ENCODE assay signal across 20 cellular contexts in genomic region chr15:55518009-55518408, GRCh38. TPM values are rescaled to one million over a fixed set of nuclear protein-coding genes. Genes with fewer than 3 reads are reported as not detected.
DNase-seq lines count a peak whose midpoint lies in the region; ATAC-seq, FAIRE-seq and TF ChIP-seq lines count a peak whose summit lies in the region.
"Had no signal": no experiment of that assay in that cellular context is flagged by ENCODE, and none has a peak within 500 bp of the region (broad histone marks: within the 10 kb centered on the region; RNA-seq: fewer than 3 reads in every experiment).

No MANE protein-coding gene starts in this region.

- no peaks in the 10 kb centered on the region for H3K79me2 ChIP-seq in K562 (ENCODE audit: control insufficient read depth, insufficient read depth, low read length)

- no peak overlapping the region for H3K4me3 ChIP-seq in K562
- H3K4me3 ChIP-seq: A549; BLaER1 treated with 17β-estradiol and CSF1 and Interleukin-3, amounts not matched to agents 10 nM and 100 nM had no signal

- no peak overlapping the region for H3K4me2 ChIP-seq in K562 (ENCODE audit: insufficient read depth, low read length)
- H3K4me2 ChIP-seq: A549; BLaER1 treated with 17β-estradiol and CSF1 and Interleukin-3, amounts not matched to agents 10 nM and 100 nM had no signal

- no peaks in the 10 kb centered on the region for H3K9me1 ChIP-seq in K562 (ENCODE audit: control insufficient read depth, insufficient read depth, low read length)

- 20% methylated on average over 3 of the region's 3 CpGs for WGBS in K562 (ENCODE audit: insufficient coverage, low coverage, missing lambda C conversion rate)

- 0 out of 2 replicates have a peak, but pooled peaks cover 2% of the 10 kb centered on the region for H3K9me3 ChIP-seq in K562 (replicated peaks; ENCODE audit: control insufficient read depth, insufficient read depth, low read depth, low read length)
- H3K9me3 ChIP-seq: Caco-2 had no signal

- H3K4me3 Mint-ChIP-seq in T-helper 2 cell treated with Interferon-gamma antibody and Interleukin-4, amounts not matched to agents 5 μg/mL and 100 μg/mL, for 36 hours = no peak overlapping the region
- H3K4me3 Mint-ChIP-seq in stimulated activated memory B cell treated with anti-CD40 and anti-IgM and Interleukin-4, amounts not matched to agents 10 μg/mL and 1 μg/mL and 100 μg/mL, for 72 hours = no peak overlapping the region
- H3K4me3 Mint-ChIP-seq: B cell; CD4-positive, alpha-beta T cell; CD8-positive, alpha-beta T cell had no signal

- peaks cover 0 to 6% of the 10 kb centered on the region in 2 experiments; a peak in 3 of 5 replicates for H3K4me1 ChIP-seq in K562 (replicated peaks in 1 of 2; ENCODE audit: control insufficient read depth in 2 of 2, insufficient read depth in 2 of 2, low read length in 2 of 2)
- H3K4me1 ChIP-seq: A549; BLaER1 treated with 17β-estradiol and CSF1 and Interleukin-3, amounts not matched to agents 10 nM and 100 nM; Caco-2 had no signal

- no TSS peak for BruUV-seq in K562 (replicated peaks; lab: Mats Ljungman, UMichigan)

- TF ChIP-seq EP300 in K562 (IDR thresholded peaks at IDR 0.05; ENCODE audit: low read length) = no peak

- TF ChIP-seq POLR2A in K562 (conservative IDR thresholded peaks at IDR 0.05) = no peak

- H3K36me3 ChIP-seq in K562 (ENCODE audit: control insufficient read depth, insufficient read depth, low read length) = no peaks in the 10 kb centered on the region
- H3K36me3 ChIP-seq: BLaER1 treated with 17β-estradiol and CSF1 and Interleukin-3, amounts not matched to agents 10 nM and 100 nM had no signal

- FAIRE-seq in K562 (lab: Jason Lieb, UNC) = no peak
- FAIRE-seq: A549, D721Med, GM12891, GM19239 had no signal

- in situ Hi-C loops in K562 (cut with MboI) = no loop called here

- no peaks in the 10 kb centered on the region for H3K36me3 Mint-ChIP-seq in T-helper 2 cell treated with Interferon-gamma antibody and Interleukin-4, amounts not matched to agents 5 μg/mL and 100 μg/mL, for 36 hours (ENCODE audit: low read depth)
- no peaks in the 10 kb centered on the region for H3K36me3 Mint-ChIP-seq in stimulated activated memory B cell treated with anti-CD40 and anti-IgM and Interleukin-4, amounts not matched to agents 10 μg/mL and 1 μg/mL and 100 μg/mL, for 72 hours
- H3K36me3 Mint-ChIP-seq: CD8-positive, alpha-beta T cell had no signal

- no peak for TF ChIP-seq CTCF in K562 (IDR thresholded peaks at IDR 0.05 in 2 of 3, conservative IDR thresholded peaks at IDR 0.05 in 1 of 3; ENCODE audit: insufficient read depth in 2 of 3, low read depth in 1 of 3, low read length in 3 of 3)

- TF ChIP-seq RAD21 in K562 (CRISPR knock-in tag; conservative IDR thresholded peaks at IDR 0.05 in 1 of 2, IDR thresholded peaks at IDR 0.05 in 1 of 2) = no peak

- no peak overlapping the region for H2AFZ ChIP-seq in K562 (ENCODE audit: low read depth, low read length)

- POLR2A ChIA-PET in K562 (lab: Yijun Ruan, JAX) = interaction anchor here (1.2 to 1.3 kb wide), 2 partner anchors 8 to 11 kb away, joined by 3 read pairs; no protein-coding TSS in a partner anchor

- no peaks in the 10 kb centered on the region for H3K27me3 ChIP-seq in K562 (ENCODE audit: control insufficient read depth in 2 of 2, insufficient read depth in 2 of 2, low read length in 2 of 2)
- H3K27me3 ChIP-seq: BLaER1 treated with 17β-estradiol and CSF1 and Interleukin-3, amounts not matched to agents 10 nM and 100 nM had no signal

- no peaks in the 10 kb centered on the region for H3K9me3 Mint-ChIP-seq in T-helper 2 cell treated with Interferon-gamma antibody and Interleukin-4, amounts not matched to agents 5 μg/mL and 100 μg/mL, for 36 hours
- no peaks in the 10 kb centered on the region for H3K9me3 Mint-ChIP-seq in stimulated activated memory B cell treated with anti-CD40 and anti-IgM and Interleukin-4, amounts not matched to agents 10 μg/mL and 1 μg/mL and 100 μg/mL, for 72 hours
- H3K9me3 Mint-ChIP-seq: CD8-positive, alpha-beta T cell had no signal

- H3K27ac Mint-ChIP-seq in T-helper 2 cell treated with Interferon-gamma antibody and Interleukin-4, amounts not matched to agents 5 μg/mL and 100 μg/mL, for 36 hours = peak overlapping the region; percentile 35
- H3K27ac Mint-ChIP-seq in stimulated activated memory B cell treated with anti-CD40 and anti-IgM and Interleukin-4, amounts not matched to agents 10 μg/mL and 1 μg/mL and 100 μg/mL, for 72 hours = no peak overlapping the region
- H3K27ac Mint-ChIP-seq: B cell; CD4-positive, alpha-beta T cell; CD8-positive, alpha-beta T cell had no signal

- peaks cover 12% of the 10 kb centered on the region for H3K4me1 Mint-ChIP-seq in T-helper 2 cell treated with Interferon-gamma antibody and Interleukin-4, amounts not matched to agents 5 μg/mL and 100 μg/mL, for 36 hours (ENCODE audit: low read depth)
- no peaks in the 10 kb centered on the region for H3K4me1 Mint-ChIP-seq in stimulated activated memory B cell treated with anti-CD40 and anti-IgM and Interleukin-4, amounts not matched to agents 10 μg/mL and 1 μg/mL and 100 μg/mL, for 72 hours
- H3K4me1 Mint-ChIP-seq: B cell had no signal

- no peak for DNase-seq in T-helper 2 cell treated with Interferon-gamma antibody and Interleukin-4, amounts not matched to agents 5 μg/mL and 100 μg/mL, for 36 hours (ENCODE audit: low spot score)
- no peak for DNase-seq in T-helper 2 cell
- no peak for DNase-seq in K562 (ENCODE audit: extremely low read depth in 1 of 4, low spot score in 3 of 4)
- no peak for DNase-seq in stimulated activated CD4-positive, alpha-beta T cell treated with anti-CD3 and anti-CD28 coated beads, Interleukin-15, amount 100 ng/mL, for 24 hours
- DNase-seq: AML-193; Caco-2; Calu3; CD4-positive, alpha-beta T cell; CD8-positive, alpha-beta T cell; DMS79 treated with DMSO at 0.1 percent for 48 hours; GF-D8 had no signal

- H3K27ac ChIP-seq in K562 (ENCODE audit: extremely low read depth, low read depth, low read length) = no peak overlapping the region
- H3K27ac ChIP-seq: 22Rv1; A549; BLaER1 treated with 17β-estradiol and CSF1 and Interleukin-3, amounts not matched to agents 10 nM and 100 nM; C4-2B had no signal

- intact Hi-C loops in K562 (cut with micrococcal nuclease) = no loop called here

- no peaks in the 10 kb centered on the region for H4K20me1 ChIP-seq in K562 (replicated peaks; ENCODE audit: control insufficient read depth, insufficient read depth, low read length)
- H4K20me1 ChIP-seq: BLaER1 treated with 17β-estradiol and CSF1 and Interleukin-3, amounts not matched to agents 10 nM and 100 nM had no signal

- no peak overlapping the region for H3K9ac ChIP-seq in K562 (ENCODE audit: insufficient read depth in 1 of 2, low read depth in 2 of 2, low read length in 2 of 2)
- H3K9ac ChIP-seq: BLaER1 treated with 17β-estradiol and CSF1 and Interleukin-3, amounts not matched to agents 10 nM and 100 nM had no signal

- H3K27me3 Mint-ChIP-seq in T-helper 2 cell treated with Interferon-gamma antibody and Interleukin-4, amounts not matched to agents 5 μg/mL and 100 μg/mL, for 36 hours (ENCODE audit: low read depth) = peaks cover 26% of the 10 kb centered on the region
- H3K27me3 Mint-ChIP-seq in stimulated activated memory B cell treated with anti-CD40 and anti-IgM and Interleukin-4, amounts not matched to agents 10 μg/mL and 1 μg/mL and 100 μg/mL, for 72 hours = peaks cover 17% of the 10 kb centered on the region

- CTCF ChIA-PET in K562 (lab: Yijun Ruan, JAX; ENCODE audit: low intra/inter-chr PET ratio) = no interaction called here

- no peak for ATAC-seq in K562
- no peak for ATAC-seq in stimulated activated memory B cell treated with anti-CD40 and anti-IgM and Interleukin-4, amounts not matched to agents 10 μg/mL and 1 μg/mL and 100 μg/mL, for 72 hours
- ATAC-seq: CD8-positive, alpha-beta T cell had no signal

TF ChIP-seq in K562, 482 proteins besides CTCF, POLR2A, EP300 and RAD21:
- TF ChIP-seq ZNF512 (tag; IDR thresholded peaks at IDR 0.05) (peak; percentile 84), TAF1 (IDR thresholded peaks at IDR 0.05; ENCODE audit: control insufficient read depth, extremely low read depth, insufficient read depth, low read length, severe bottlenecking) (no peak)
TF ChIP-seq in K562: peak in this region for 1.

RNA-seq across cellular contexts. Expression of gene DNAAF4, which starts 10.0 kb away (rescaled TPM):
- 0.72 TPM in 1 of 2 replicates, not detected in the other for total RNA-seq in K562 (2011; cell fraction: chromatin; rRNA removed; ENCODE audit: low replicate concordance)
- total RNA-seq in K562 (2011; cell fraction: nucleolus; rRNA removed) = 0.50 TPM in 1 of 2 replicates, not detected in the other
- total RNA-seq in K562 (2011; cell fraction: nucleoplasm; rRNA removed) = not detected in 2 replicates
- total RNA-seq in K562 (2014; rRNA removed) = 0.29 and 0.32 TPM in 2 replicates
- total RNA-seq in K562 (2014; rRNA removed; fragmentation: Illumina TruSeq; extraction: Trizol) = 0.38 and 0.40 TPM in 2 replicates
- total RNA-seq in K562 (2015; rRNA removed; fragmentation: Illumina TruSeq; extraction: Trizol) = 0.54 and 0.75 TPM in 2 replicates
- total RNA-seq in K562 (2021) = 0.18 TPM in 1 of 2 replicates, not detected in the other
- 0.10 and 0.24 TPM in 2 replicates for polyA plus RNA-seq in K562 (2011; rRNA removed)
- 0.13 and 0.21 TPM in 2 replicates for polyA plus RNA-seq in K562 (2011; cell fraction: cytosol; rRNA removed)
- polyA plus RNA-seq in K562 (2011; cell fraction: nucleus; rRNA removed) = not detected in 2 replicates
- polyA plus RNA-seq in K562 (2012) = 0.22 and 0.71 TPM in 2 replicates
- 0.18 and 0.36 TPM in 2 replicates for polyA plus RNA-seq in K562 (2014; fragmentation: Illumina TruSeq; extraction: Trizol)
- 1 to 10 TPM in 1 of 2 experiments, under 1 TPM in 1; 0.89 to 1.4 TPM for polyA plus RNA-seq in K562 (2014; fragmentation: Nextera tagmentation; extraction: Ambion mirVana)
- 2.0 TPM in 2 replicates for polyA plus RNA-seq in K562 (2014; rRNA removed)
- polyA minus RNA-seq in K562 (2011; rRNA and poly(A)+ RNA removed) = 0.24 TPM in 1 of 2 replicates, not detected in the other
- 1.8 TPM in 1 of 2 replicates, not detected in the other for polyA minus RNA-seq in K562 (2011; cell fraction: cytosol; rRNA and poly(A)+ RNA removed)
- 0.22 and 0.27 TPM in 2 replicates for polyA minus RNA-seq in K562 (2011; cell fraction: nucleus; rRNA and poly(A)+ RNA removed)
- total RNA-seq: CD8-positive, alpha-beta T cell had no signal
